25 cellular contexts compared by ENCODE assay signal in genomic region chr10:70543911-70544310, GRCh38. TPM values are rescaled to one million over a fixed set of nuclear protein-coding genes. Genes with fewer than 3 reads are reported as not detected.
A peak's percentile ranks its signal among the peaks of the same experiment; 100 is the strongest.
DNase-seq lines count a peak whose midpoint lies in the region; TF ChIP-seq lines count a peak whose summit lies in the region.
"Had no signal": no experiment of that assay in that cellular context is flagged by ENCODE, and none has a peak within 500 bp of the region (broad histone marks: within the 10 kb centered on the region; RNA-seq: fewer than 3 reads in every experiment).

No MANE protein-coding gene starts in this region.

- no CpG with 5 or more reads among the region's 1 CpG for WGBS in neuronal stem cell (ENCODE audit: extremely low coverage in 2 of 2, insufficient read length in 2 of 2, insufficient replicate concordance in 1 of 2), 2 donors

- no peak overlapping the region for H4K91ac ChIP-seq in neuronal stem cell (ENCODE audit: low read depth, low read length, poor library complexity)

- H3K9me3 Mint-ChIP-seq in activated CD4-positive, alpha-beta T cell treated with anti-CD3 and anti-CD28 coated beads, Interleukin-2, amount 10 ng/mL, durations not matched to agents 7 days and 5 days: no peaks in the 10 kb centered on the region
- no peaks in the 10 kb centered on the region for H3K9me3 Mint-ChIP-seq in endothelial cell (ENCODE audit: unreplicated experiment)
- H3K9me3 Mint-ChIP-seq: CD4-positive, alpha-beta T cell; GM23338; H9 had no signal

- H2BK12ac ChIP-seq in neuronal stem cell (ENCODE audit: low read length): no peak overlapping the region

- CTCF ChIA-PET in activated CD4-positive, alpha-beta T cell treated with anti-CD3 and anti-CD28 coated beads, Interleukin-2, amount 10 ng/mL, durations not matched to agents 7 days and 5 days (lab: Charles Lee): interaction anchor here (0.8 kb wide), 1 partner anchor 82 kb away, joined by 3 read pairs; no protein-coding TSS in a partner anchor
- CTCF ChIA-PET in HEK293T (lab: Yijun Ruan, JAX): no interaction called here

- peak overlapping the region; percentile 31 for H3K14ac ChIP-seq in neuronal stem cell (ENCODE audit: low read length)

- H2BK5ac ChIP-seq in neuronal stem cell (ENCODE audit: low read length): peak overlapping the region; percentile 20

- no peak overlapping the region for H3K4ac ChIP-seq in neuronal stem cell (ENCODE audit: low read length)

- no peak overlapping the region for H2BK120ac ChIP-seq in neuronal stem cell (ENCODE audit: low read depth, low read length)

- peak overlapping the region; percentile 99 for H3K27ac ChIP-seq in SJCRH30
- H3K27ac ChIP-seq in neuronal stem cell (replicated peaks; ENCODE audit: low read length): no peak overlapping the region
- H3K27ac ChIP-seq: 22Rv1, RWPE1, SK-N-MC had no signal

- H3K79me1 ChIP-seq in neuronal stem cell (ENCODE audit: low read depth, low read length): no peaks in the 10 kb centered on the region

- peak overlapping the region; percentile 17; the same call in 1 of the 2 replicates for H3K4me3 ChIP-seq in SJCRH30
- H3K4me3 ChIP-seq in neuronal stem cell (ENCODE audit: low read length in 2 of 2): no peak overlapping the region
- H3K4me3 ChIP-seq: GM23338, MG63, SK-N-MC had no signal

- no peak overlapping the region for H3K18ac ChIP-seq in neuronal stem cell (ENCODE audit: low read length)

- no peak overlapping the region for H3K9ac ChIP-seq in neuronal stem cell (ENCODE audit: low read depth, low read length, poor library complexity)

- H2AFZ ChIP-seq in neuronal stem cell (ENCODE audit: low read length): no peak overlapping the region
- H2AFZ ChIP-seq: GM23338 had no signal

- H3K36me3 Mint-ChIP-seq in activated CD4-positive, alpha-beta T cell treated with anti-CD3 and anti-CD28 coated beads, Interleukin-2, amount 10 ng/mL, durations not matched to agents 7 days and 5 days (ENCODE audit: low read depth): no peaks in the 10 kb centered on the region
- H3K36me3 Mint-ChIP-seq in endothelial cell (ENCODE audit: low read depth, unreplicated experiment): peaks cover 45% of the 10 kb centered on the region

- H4K8ac ChIP-seq in neuronal stem cell (ENCODE audit: low read depth, low read length): no peak overlapping the region

- H2AK5ac ChIP-seq in neuronal stem cell (ENCODE audit: low read depth, low read length): no peak overlapping the region

- no peaks in the 10 kb centered on the region for H3K27me3 ChIP-seq in SJCRH30
- H3K27me3 ChIP-seq in neuronal stem cell (ENCODE audit: control insufficient read depth in 3 of 3, insufficient read depth in 3 of 3, low read depth in 1 of 3, low read length in 3 of 3): no peaks in the 10 kb centered on the region
- H3K27me3 ChIP-seq: MG63 had no signal

- no peak overlapping the region for H3K23ac ChIP-seq in neuronal stem cell (ENCODE audit: low read depth, low read length, poor library complexity)

- H3K27me3 Mint-ChIP-seq in activated CD4-positive, alpha-beta T cell treated with anti-CD3 and anti-CD28 coated beads, Interleukin-2, amount 10 ng/mL, durations not matched to agents 7 days and 5 days: no peaks in the 10 kb centered on the region
- peaks cover 21% of the 10 kb centered on the region for H3K27me3 Mint-ChIP-seq in endothelial cell (ENCODE audit: unreplicated experiment)
- H3K27me3 Mint-ChIP-seq: B cell; CD4-positive, alpha-beta T cell had no signal

- no peak overlapping the region for H3K4me2 ChIP-seq in neuronal stem cell (ENCODE audit: insufficient read depth, low read length, poor library complexity, severe bottlenecking)
- H3K4me2 ChIP-seq: GM23338 had no signal

- H3K9me3 ChIP-seq in SJCRH30 (replicated peaks): no peaks in the 10 kb centered on the region
- H3K9me3 ChIP-seq in neuronal stem cell (replicated peaks in 1 of 2; ENCODE audit: control insufficient read depth in 2 of 2, insufficient read depth in 1 of 2, low read depth in 1 of 2, low read length in 2 of 2): no peaks in the 10 kb centered on the region
- H3K9me3 ChIP-seq: MG63 had no signal

- H3K4me1 ChIP-seq in SJCRH30: peaks cover 40% of the 10 kb centered on the region
- H3K4me1 ChIP-seq in neuronal stem cell (ENCODE audit: control insufficient read depth in 2 of 2, insufficient read depth in 1 of 2, low read depth in 1 of 2, low read length in 2 of 2): peaks cover 0 to 2% of the 10 kb centered on the region in 2 donors

- H2BK15ac ChIP-seq in neuronal stem cell (ENCODE audit: low read length): no peak overlapping the region

- POLR2A ChIA-PET in activated CD4-positive, alpha-beta T cell treated with anti-CD3 and anti-CD28 coated beads, Interleukin-2, amount 10 ng/mL, durations not matched to agents 7 days and 5 days (lab: Charles Lee): no interaction called here
- POLR2A ChIA-PET in HEK293T (lab: Yijun Ruan, JAX): no interaction called here

- no peak for DNase-seq in activated CD4-positive, alpha-beta T cell treated with anti-CD3 and anti-CD28 coated beads, Interleukin-2, amount 10 ng/mL, durations not matched to agents 7 days and 5 days
- DNase-seq in activated CD4-positive, alpha-beta T cell treated with anti-CD3 and anti-CD28 coated beads for 1 hour: no peak
- DNase-seq in SJCRH30 (peak; percentile 69 to 85), endothelial cell (ENCODE audit: low spot score) (no peak), neuronal stem cell (ENCODE audit: low spot score) (no peak), HEK293T (ENCODE audit: extremely low spot score) (no peak), NCI-H524 treated with DMSO at 0.1 percent for 48 hours (lab: John Stamatoyannopoulos, UW) (no peak)
- no peak for DNase-seq in stimulated activated naive CD4-positive, alpha-beta T cell (lab: John Stamatoyannopoulos, UW)
- DNase-seq: CD4-positive, alpha-beta T cell; H9; IMR-90; KG1; MG63; NCI-H1105 treated with DMSO at 0.1 percent for 48 hours; NCI-H2029; NCI-H446 treated with DMSO at 0.1 percent for 48 hours; NCI-H526 treated with DMSO at 0.1 percent for 48 hours; SHP77 treated with DMSO at 0.1 percent for 48 hours had no signal

- H3K4me3 Mint-ChIP-seq in activated CD4-positive, alpha-beta T cell treated with anti-CD3 and anti-CD28 coated beads, Interleukin-2, amount 10 ng/mL, durations not matched to agents 7 days and 5 days: no peak overlapping the region
- peak overlapping the region; percentile 32 for H3K4me3 Mint-ChIP-seq in endothelial cell (ENCODE audit: unreplicated experiment)
- H3K4me3 Mint-ChIP-seq: B cell; CD4-positive, alpha-beta T cell; GM23338; H9 had no signal

- H3K36me3 ChIP-seq in SJCRH30 (no peaks in the 10 kb centered on the region), neuronal stem cell (replicated peaks in 1 of 2; ENCODE audit: control insufficient read depth in 2 of 2, insufficient read depth in 2 of 2, low read length in 2 of 2) (peaks cover 0 to 10% of the 10 kb centered on the region in 2 donors)
- H3K36me3 ChIP-seq: MG63 had no signal

- H3K4me1 Mint-ChIP-seq in activated CD4-positive, alpha-beta T cell treated with anti-CD3 and anti-CD28 coated beads, Interleukin-2, amount 10 ng/mL, durations not matched to agents 7 days and 5 days: no peaks in the 10 kb centered on the region
- H3K4me1 Mint-ChIP-seq in endothelial cell (ENCODE audit: unreplicated experiment): peaks cover 8% of the 10 kb centered on the region
- H3K4me1 Mint-ChIP-seq: B cell, GM23338, H9 had no signal

- no peak for TF ChIP-seq CTCF in endothelial cell (IDR thresholded peaks at IDR 0.05; ENCODE audit: unreplicated experiment)

- peak overlapping the region; percentile 31 for H3K27ac Mint-ChIP-seq in activated CD4-positive, alpha-beta T cell treated with anti-CD3 and anti-CD28 coated beads, Interleukin-2, amount 10 ng/mL, durations not matched to agents 7 days and 5 days
- H3K27ac Mint-ChIP-seq in endothelial cell (ENCODE audit: unreplicated experiment): peak overlapping the region; percentile 27
- H3K27ac Mint-ChIP-seq: B cell; CD4-positive, alpha-beta T cell; GM23338 had no signal

TF ChIP-seq in HEK293T, 16 proteins besides CTCF, POLR2A, EP300 and RAD21:
- TF ChIP-seq, protein P1, sequence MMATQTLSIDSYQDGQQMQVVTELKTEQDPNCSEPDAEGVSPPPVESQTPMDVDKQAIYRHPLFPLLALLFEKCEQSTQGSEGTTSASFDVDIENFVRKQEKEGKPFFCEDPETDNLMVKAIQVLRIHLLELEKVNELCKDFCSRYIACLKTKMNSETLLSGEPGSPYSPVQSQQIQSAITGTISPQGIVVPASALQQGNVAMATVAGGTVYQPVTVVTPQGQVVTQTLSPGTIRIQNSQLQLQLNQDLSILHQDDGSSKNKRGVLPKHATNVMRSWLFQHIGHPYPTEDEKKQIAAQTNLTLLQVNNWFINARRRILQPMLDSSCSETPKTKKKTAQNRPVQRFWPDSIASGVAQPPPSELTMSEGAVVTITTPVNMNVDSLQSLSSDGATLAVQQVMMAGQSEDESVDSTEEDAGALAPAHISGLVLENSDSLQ (IDR thresholded peaks at IDR 0.05): no peak
- TF ChIP-seq HDGF (IDR thresholded peaks at IDR 0.05; ENCODE audit: borderline replicate concordance): no peak

RNA-seq across cellular contexts. Expression of gene PRF1, which starts 58.6 kb away (rescaled TPM):
- total RNA-seq in activated CD4-positive, alpha-beta T cell treated with anti-CD3 and anti-CD28 coated beads, Interleukin-2, amount 10 ng/mL, durations not matched to agents 7 days and 5 days: 100 to 1,000 TPM in 1 of 2 experiments, 10 to 100 TPM in 1; 99.9 to 116 TPM
- total RNA-seq in SJCRH30 (2014; rRNA removed; shearing (Covaris generic)): not detected in 2 replicates
- total RNA-seq in endothelial cell (ENCODE audit: unreplicated experiment): not detected
- polyA plus RNA-seq in neuronal stem cell (2013, experiment 1 of 2): not detected
- not detected for polyA plus RNA-seq in neuronal stem cell (2013, experiment 2 of 2)
- total RNA-seq: Daoy, G401, GM23338, H9, IMR-90 had no signal
- polyA plus RNA-seq: IMR-90 had no signal

Comparison
In these comparisons a context has a peak if more than half of its experiments do, and no peak if none do; other contexts are left out.
1. DNase-seq: peak in SJCRH30 (2 of 2); none in activated CD4-positive, alpha-beta T cell treated with anti-CD3 and anti-CD28 coated beads, Interleukin-2, amount 10 ng/mL, durations not matched to agents 7 days and 5 days (single experiment), activated CD4-positive, alpha-beta T cell treated with anti-CD3 and anti-CD28 coated beads for 1 hour (single experiment), endothelial cell (single experiment), neuronal stem cell (single experiment), HEK293T (single experiment), NCI-H524 treated with DMSO at 0.1 percent for 48 hours (single experiment) and stimulated activated naive CD4-positive, alpha-beta T cell (0 of 6).
2. RNA of gene PRF1, which starts 58.6 kb away (total RNA-seq): 99.9 to 116 TPM in activated CD4-positive, alpha-beta T cell treated with anti-CD3 and anti-CD28 coated beads, Interleukin-2, amount 10 ng/mL, durations not matched to agents 7 days and 5 days; not detected in SJCRH30 and not detected in endothelial cell (single experiment); every median in the first group is over 100 times any median in the second.